In the genomic region with DNA sequence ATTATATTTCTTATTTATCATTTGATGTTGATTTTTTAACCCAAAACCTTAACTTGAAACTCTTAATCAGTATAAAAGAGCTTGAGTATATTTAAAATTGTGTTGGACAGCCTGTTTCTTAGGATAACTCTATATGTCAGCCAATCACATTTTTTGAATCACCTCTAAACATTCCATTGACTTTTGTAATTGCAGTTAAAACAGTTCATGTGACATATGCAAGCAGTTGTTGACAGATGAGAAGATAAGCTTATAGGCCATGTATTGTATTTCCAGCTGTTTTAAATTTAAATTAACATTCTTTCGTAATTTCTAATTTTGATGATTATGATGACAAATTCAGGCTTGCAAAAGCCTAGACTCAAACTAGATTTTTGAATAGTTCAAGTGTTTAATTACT, we compare ENCODE assay signal across 22 cellular contexts. TPM values are rescaled to one million over a fixed set of nuclear protein-coding genes. Genes with fewer than 3 reads are reported as not detected.
DNase-seq lines count a peak whose midpoint lies in the region; ATAC-seq and TF ChIP-seq lines count a peak whose summit lies in the region.
"Had no signal": no experiment of that assay in that cellular context is flagged by ENCODE, and none has a peak within 500 bp of the region (broad histone marks: within the 10 kb centered on the region; RNA-seq: fewer than 3 reads in every experiment).

No MANE protein-coding gene starts in this region.

- no peaks in the 10 kb centered on the region for H3K36me3 ChIP-seq in mammary epithelial cell (ENCODE audit: insufficient read depth, low read length)
- no peaks in the 10 kb centered on the region for H3K36me3 ChIP-seq in breast epithelium
- H3K36me3 ChIP-seq in adipocyte (ENCODE audit: control insufficient read depth, insufficient read depth, low read length, severe bottlenecking): no peaks in the 10 kb centered on the region
- H3K36me3 ChIP-seq in Karpas-422 (ENCODE audit: insufficient read depth, low read length): no peaks in the 10 kb centered on the region

- H3K27ac Mint-ChIP-seq in stimulated activated naive B cell treated with anti-CD40 and anti-IgM and Interleukin-4, amounts not matched to agents 10 μg/mL and 1 μg/mL and 100 μg/mL, for 72 hours: no peak overlapping the region
- H3K27ac Mint-ChIP-seq: CD4-positive, alpha-beta T cell had no signal

- no peaks in the 10 kb centered on the region for H3K9me2 ChIP-seq in Karpas-422 (replicated peaks; ENCODE audit: insufficient read depth, low read length)

- in situ Hi-C loops in mammary epithelial cell (cut with MboI; ENCODE audit: low sequenced_read_pairs in 2 of 2): loop anchor here (25.0 kb wide), 3 partner anchors 237 to 388 kb away; no protein-coding TSS in a partner anchor

- H3K27me3 Mint-ChIP-seq in stimulated activated naive B cell treated with anti-CD40 and anti-IgM and Interleukin-4, amounts not matched to agents 10 μg/mL and 1 μg/mL and 100 μg/mL, for 72 hours: no peaks in the 10 kb centered on the region
- H3K27me3 Mint-ChIP-seq: CD4-positive, alpha-beta T cell had no signal

- H3K4me2 ChIP-seq in mammary epithelial cell (ENCODE audit: insufficient read depth, low read depth, low read length) (peak overlapping the region; percentile 52), Karpas-422 (ENCODE audit: low read depth, low read length, poor library complexity, severe bottlenecking) (no peak overlapping the region)

- no peaks in the 10 kb centered on the region for H3K4me1 Mint-ChIP-seq in stimulated activated naive B cell treated with anti-CD40 and anti-IgM and Interleukin-4, amounts not matched to agents 10 μg/mL and 1 μg/mL and 100 μg/mL, for 72 hours

- H3K4me1 ChIP-seq in mammary epithelial cell (ENCODE audit: insufficient read depth, low read length) (peaks cover 26% of the 10 kb centered on the region), breast epithelium (no peaks in the 10 kb centered on the region), adipocyte (ENCODE audit: control insufficient read depth, insufficient read depth, low read length) (peaks cover 31% of the 10 kb centered on the region), Karpas-422 (ENCODE audit: low read length) (no peaks in the 10 kb centered on the region)
- H3K4me1 ChIP-seq: Caco-2 had no signal

- H3K79me2 ChIP-seq in mammary epithelial cell (ENCODE audit: insufficient read depth, low read length): peaks cover 94% of the 10 kb centered on the region
- no peaks in the 10 kb centered on the region for H3K79me2 ChIP-seq in Karpas-422 (ENCODE audit: low read length)

- H3K36me3 Mint-ChIP-seq in stimulated activated naive B cell treated with anti-CD40 and anti-IgM and Interleukin-4, amounts not matched to agents 10 μg/mL and 1 μg/mL and 100 μg/mL, for 72 hours: no peaks in the 10 kb centered on the region

- H3K4me3 ChIP-seq in mammary epithelial cell (replicated peaks in 1 of 3; ENCODE audit: insufficient read depth in 1 of 3, low read depth in 2 of 3, low read length in 3 of 3) (no peak overlapping the region), breast epithelium (no peak overlapping the region), adipocyte (ENCODE audit: low read length) (no peak overlapping the region), Karpas-422 (ENCODE audit: low read length) (no peak overlapping the region)
- H3K4me3 ChIP-seq: GM12878 had no signal

- BruUV-seq in mammary epithelial cell (replicated peaks; lab: Mats Ljungman, UMichigan): no TSS peak

- no peaks in the 10 kb centered on the region for H3K9me3 ChIP-seq in mammary epithelial cell (replicated peaks; ENCODE audit: insufficient read depth, low read length)
- H3K9me3 ChIP-seq in breast epithelium: no peaks in the 10 kb centered on the region
- H3K9me3 ChIP-seq in adipocyte (ENCODE audit: control insufficient read depth, low read length): no peaks in the 10 kb centered on the region
- no peaks in the 10 kb centered on the region for H3K9me3 ChIP-seq in Karpas-422 (ENCODE audit: low read length)
- H3K9me3 ChIP-seq: Caco-2 had no signal

- WGBS in mammary epithelial cell (ENCODE audit: low coverage, missing lambda C conversion rate): 100% methylated on average over 1 of the region's 1 CpG

- DNase-seq in mammary epithelial cell: no peak
- no peak for DNase-seq in breast epithelium (ENCODE audit: low spot score in 2 of 2)
- peak; percentile 33 for DNase-seq in adipocyte (ENCODE audit: low read depth)
- no peak for DNase-seq in epithelial cell of prostate (ENCODE audit: low read depth, low spot score)
- DNase-seq in Karpas-422: no peak
- DNase-seq in stimulated activated naive B cell treated with anti-CD40 and anti-IgM and Interleukin-4, amounts not matched to agents 10 μg/mL and 1 μg/mL and 100 μg/mL, for 72 hours: no peak
- DNase-seq in inferior parietal cortex (ENCODE audit: extremely low spot score): no peak
- DNase-seq: 8988T; Caco-2; CD4-positive, alpha-beta T cell; GOT3; KG1; NCI-H1417; NCI-H187; NCI-H2107; NCI-H510A treated with DMSO at 0.1 percent for 48 hours; NCI-H774; OCI-M1; RPMI8226 had no signal

- H3K27ac ChIP-seq in mammary epithelial cell (ENCODE audit: insufficient read depth, low read depth, low read length) (peak overlapping the region; percentile 12), breast epithelium (no peak overlapping the region), epithelial cell of prostate (peak overlapping the region; percentile 89), Karpas-422 (ENCODE audit: low read length) (no peak overlapping the region)

- intact Hi-C loops in mammary epithelial cell (cut with micrococcal nuclease): no loop called here
- intact Hi-C loops in breast epithelium (cut with DNase I; ENCODE audit: low total_unique reads): no loop called here

- no peaks in the 10 kb centered on the region for H3K9me3 Mint-ChIP-seq in stimulated activated naive B cell treated with anti-CD40 and anti-IgM and Interleukin-4, amounts not matched to agents 10 μg/mL and 1 μg/mL and 100 μg/mL, for 72 hours
- H3K9me3 Mint-ChIP-seq: CD4-positive, alpha-beta T cell had no signal

- H3K27me3 ChIP-seq in mammary epithelial cell (ENCODE audit: insufficient read depth, low read length): no peaks in the 10 kb centered on the region
- H3K27me3 ChIP-seq in breast epithelium: no peaks in the 10 kb centered on the region
- H3K27me3 ChIP-seq in adipocyte (replicated peaks; ENCODE audit: control insufficient read depth, insufficient read depth, low read length): no peaks in the 10 kb centered on the region
- H3K27me3 ChIP-seq in Karpas-422 (ENCODE audit: low read length): no peaks in the 10 kb centered on the region

- H3K9ac ChIP-seq in mammary epithelial cell (ENCODE audit: insufficient read depth, low read length) (no peak overlapping the region), adipocyte (ENCODE audit: low read length) (no peak overlapping the region), Karpas-422 (ENCODE audit: low read length) (no peak overlapping the region)

- TF ChIP-seq POLR2A in breast epithelium (IDR thresholded peaks at IDR 0.05): no peak

- H2AFZ ChIP-seq in mammary epithelial cell (ENCODE audit: low read depth, low read length): no peak overlapping the region
- H2AFZ ChIP-seq in Karpas-422 (ENCODE audit: low read length): no peak overlapping the region

- no peak for ATAC-seq in stimulated activated naive B cell treated with anti-CD40 and anti-IgM and Interleukin-4, amounts not matched to agents 10 μg/mL and 1 μg/mL and 100 μg/mL, for 72 hours (replicated peaks)
- no peak for ATAC-seq in HG02571 (IDR thresholded peaks at IDR 0.05; ENCODE audit: unreplicated experiment)
- ATAC-seq: GM12878, HepG2 had no signal

- TF ChIP-seq CTCF in mammary epithelial cell (conservative IDR thresholded peaks at IDR 0.05 in 1 of 2, IDR thresholded peaks at IDR 0.05 in 1 of 2; ENCODE audit: extremely low read depth in 1 of 2, insufficient read depth in 1 of 2, low read depth in 1 of 2, low read length in 2 of 2): no peak
- no peak for TF ChIP-seq CTCF in breast epithelium (IDR thresholded peaks at IDR 0.05)

- dilution Hi-C loops in mammary epithelial cell (cut with HindIII; ENCODE audit: low sequenced_read_pairs): loop anchor here (25.0 kb wide), 1 partner anchor 237 kb away; no protein-coding TSS in a partner anchor

- H3K4me3 Mint-ChIP-seq in stimulated activated naive B cell treated with anti-CD40 and anti-IgM and Interleukin-4, amounts not matched to agents 10 μg/mL and 1 μg/mL and 100 μg/mL, for 72 hours: no peak overlapping the region
- H3K4me3 Mint-ChIP-seq: CD4-positive, alpha-beta T cell had no signal

- CTCF ChIA-PET in mammary epithelial cell (lab: Charles Lee; ENCODE audit: low non-redundant PET): no interaction called here

- H4K20me1 ChIP-seq in mammary epithelial cell (ENCODE audit: insufficient read depth, low read length): no peaks in the 10 kb centered on the region
- H4K20me1 ChIP-seq in Karpas-422 (ENCODE audit: insufficient read depth, low read depth, low read length): no peaks in the 10 kb centered on the region

RNA-seq across cellular contexts. Expression of gene VEGFC, which starts 17.4 kb away (rescaled TPM):
- total RNA-seq in mammary epithelial cell (10 to 100 TPM in 1 of 2 donors, 1 to 10 TPM in 1; 9.0 to 49.0 TPM), breast epithelium (10 to 100 TPM in 2 of 3 donors, 1 to 10 TPM in 1; 6.9 to 17.0 (median 11.2) TPM)
- 26.4 TPM for polyA plus RNA-seq in mammary epithelial cell
- 18.5 TPM for polyA minus RNA-seq in mammary epithelial cell
- total RNA-seq in Karpas-422 (2014; rRNA removed; shearing (Covaris generic); ENCODE audit: low replicate concordance): not detected in 2 replicates
- total RNA-seq: Caco-2; CD4-positive, alpha-beta T cell; GM12878; HepG2 had no signal
- polyA plus RNA-seq: HepG2 had no signal

Comparison
In these comparisons a context has a peak if more than half of its experiments do, and no peak if none do; other contexts are left out.
1. H3K27ac ChIP-seq: peak in mammary epithelial cell (single experiment) and epithelial cell of prostate (single experiment); none in breast epithelium (0 of 2) and Karpas-422 (single experiment).